ENCODE assay signal across 8 cellular contexts in the genomic region with DNA sequence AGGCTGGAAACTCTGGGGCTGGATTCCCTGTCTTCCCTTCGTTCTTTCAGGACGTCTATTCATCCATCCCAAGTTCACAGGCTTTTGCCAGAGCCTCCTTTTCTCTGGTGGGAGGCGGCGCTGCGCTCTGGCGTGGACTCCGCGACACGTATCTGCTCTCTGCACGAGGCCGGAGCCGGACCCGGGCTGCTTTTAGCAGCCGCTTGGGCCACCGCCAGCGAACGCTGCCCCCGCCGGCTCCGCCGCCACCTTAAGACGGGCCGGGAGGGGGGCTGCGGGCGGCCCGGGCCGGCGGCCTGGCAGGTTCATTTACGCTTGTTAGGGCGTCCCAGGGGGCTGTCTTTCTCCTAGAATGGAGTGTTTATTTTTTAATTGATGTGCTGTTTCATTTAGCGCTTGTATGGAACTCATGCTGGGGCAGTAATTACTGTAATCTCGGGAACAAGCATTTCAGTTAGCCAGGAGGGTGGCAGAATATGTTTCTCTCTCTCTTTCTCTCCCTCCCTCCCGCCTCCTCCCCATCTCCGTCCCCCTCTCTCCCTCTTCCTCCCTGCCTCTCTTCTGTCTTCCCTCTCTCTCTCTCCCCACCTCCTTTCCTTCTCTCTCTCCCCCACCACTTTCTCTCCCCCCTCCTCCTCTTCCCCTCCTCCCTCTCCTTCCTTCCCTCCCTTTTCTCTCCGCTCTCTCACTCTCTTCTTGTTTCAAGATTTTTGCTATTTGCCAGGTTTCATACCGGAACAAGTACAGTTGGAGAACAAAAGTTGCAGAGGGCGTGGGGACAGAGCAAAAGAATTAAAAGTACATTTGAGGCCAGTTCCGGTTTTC. TPM values are rescaled to one million over a fixed set of nuclear protein-coding genes. Genes with fewer than 3 reads are reported as not detected.
DNase-seq lines count a peak whose midpoint lies in the region; ATAC-seq and TF ChIP-seq lines count a peak whose summit lies in the region.

No MANE protein-coding gene starts in this region.

- DNase-seq in ACHN (peak; percentile 2), H9 (peak; percentile 62), SK-N-MC (ENCODE audit: low read depth, low spot score) (no peak), dedifferentiated amniotic fluid mesenchymal stem cell (ENCODE audit: extremely low spot score) (peak; percentile 50), left colon (peak; percentile 69 to 76), spleen (peak; percentile 82), HT-29 (ENCODE audit: low spot score) (no peak)

- no peak for TF ChIP-seq POLR2A in spleen (IDR thresholded peaks at IDR 0.05)

- no peak overlapping the region for H3K4ac ChIP-seq in H9 (ENCODE audit: low read depth, low read length)

- no peak overlapping the region for H2BK120ac ChIP-seq in H9 (ENCODE audit: low read depth, low read length, poor library complexity, severe bottlenecking)

- no peak overlapping the region for H3K14ac ChIP-seq in H9 (ENCODE audit: insufficient read depth, low read length)

- no peaks in the 10 kb centered on the region for H4K20me1 ChIP-seq in H9 (ENCODE audit: control insufficient read depth, insufficient read depth, insufficient read length)

- H2BK20ac ChIP-seq in H9 (ENCODE audit: low read depth, low read length, poor library complexity, severe bottlenecking), result no peak overlapping the region

- peak overlapping the region in 1 of 3 experiments; percentile 67; a peak in 1 of 7 replicates for H3K27ac Mint-ChIP-seq in H9

- H2BK12ac ChIP-seq in H9 (ENCODE audit: insufficient read length, low read depth, low read length), result no peak overlapping the region

- no peaks in the 10 kb centered on the region for H3K4me1 ChIP-seq in H9 (ENCODE audit: insufficient read depth, low read length)
- H3K4me1 ChIP-seq in spleen, result peaks cover 11 to 56% (median 40%) of the 10 kb centered on the region in 6 donors

- H3K9me3 ChIP-seq in H9 (ENCODE audit: control insufficient read depth, low read depth, low read length) (no peaks in the 10 kb centered on the region), SK-N-MC (ENCODE audit: low read depth, low read length) (no peaks in the 10 kb centered on the region), spleen (no peaks in the 10 kb centered on the region)

- ATAC-seq in left colon (peak; percentile 24), HG03175 (IDR thresholded peaks at IDR 0.05; ENCODE audit: unreplicated experiment) (no peak)

- H3K36me3 ChIP-seq in SK-N-MC (ENCODE audit: insufficient read depth, low read length) (no peaks in the 10 kb centered on the region), spleen (no peaks in the 10 kb centered on the region)

- no peaks in the 10 kb centered on the region for H3K79me1 ChIP-seq in H9 (ENCODE audit: insufficient read depth, low read depth, low read length, poor library complexity, severe bottlenecking)

- WGBS in H9 (ENCODE audit: extremely low coverage, insufficient read length, low lambda C conversion rate), result no CpG with 5 or more reads among the region's 38 CpGs
- WGBS in spleen, 5 donors, result 0 to 2% (median 1%) methylated on average over 25 to 38 of the region's 38 CpGs

- no peak overlapping the region for H2AFZ ChIP-seq in H9 (ENCODE audit: low read length)

- peaks cover 2 to 11% (median 9%) of the 10 kb centered on the region in 3 experiments; a peak in 5 of 7 replicates for H3K36me3 Mint-ChIP-seq in H9 (ENCODE audit: insufficient read depth in 1 of 3, low read depth in 3 of 3)

- H3K9me3 Mint-ChIP-seq in H9, result peaks cover 2 to 4% of the 10 kb centered on the region in 2 experiments; a peak in 3 of 5 replicates

- H3K23me2 ChIP-seq in H9 (ENCODE audit: insufficient read length, low read depth, low read length, poor library complexity, severe bottlenecking), result peaks cover 17% of the 10 kb centered on the region

- H3K18ac ChIP-seq in H9 (ENCODE audit: insufficient read length, low read depth, low read length), result no peak overlapping the region

- H2BK5ac ChIP-seq in H9 (ENCODE audit: insufficient read length, low read length), result no peak overlapping the region

- no peaks in the 10 kb centered on the region for H3K79me2 ChIP-seq in H9 (ENCODE audit: insufficient read depth, low read length)

- H3K27me3 Mint-ChIP-seq in H9 (ENCODE audit: low read depth), result peaks cover 24% of the 10 kb centered on the region

- H4K8ac ChIP-seq in H9 (replicated peaks; ENCODE audit: insufficient read length, low read depth, low read length), result no peak overlapping the region

- H3T11ph ChIP-seq in H9 (ENCODE audit: low read length), result no peak overlapping the region

- H3K56ac ChIP-seq in H9 (ENCODE audit: insufficient read length, low read depth, low read length), result no peak overlapping the region

- no peak overlapping the region for H2AK5ac ChIP-seq in H9 (ENCODE audit: insufficient read length, low read length)

- peaks cover 18 to 29% of the 10 kb centered on the region in 2 experiments for H3K4me1 Mint-ChIP-seq in H9

- no peak overlapping the region for H3K27ac ChIP-seq in H9 (ENCODE audit: insufficient read length, low read depth, low read length)
- H3K27ac ChIP-seq in SK-N-MC, result peak overlapping the region; percentile 57; the same call in 1 of the 2 replicates
- H3K27ac ChIP-seq in spleen, result peak overlapping the region in 7 of 8 donors; percentile 55 to 90 (median 85)

- TF ChIP-seq CTCF in H9 (conservative IDR thresholded peaks at IDR 0.05) (no peak), spleen (IDR thresholded peaks at IDR 0.05 in 8 of 11, conservative IDR thresholded peaks at IDR 0.05 in 3 of 11) (no peak)

- no peak overlapping the region for H3K23ac ChIP-seq in H9 (ENCODE audit: insufficient read length, low read depth, low read length)

- H4K91ac ChIP-seq in H9 (ENCODE audit: insufficient read length, low read depth, low read length), result no peak overlapping the region

- in situ Hi-C loops in ACHN (cut with HindIII; ENCODE audit: low pct_ligation_motif_present, low pct_unique_long_range_greater_than_20kb, low sequenced_read_pairs), result loop anchor here (25.0 kb wide), 1 partner anchor 1144 kb away; no protein-coding TSS in a partner anchor

- no peak overlapping the region for H2BK15ac ChIP-seq in H9 (ENCODE audit: low read depth, low read length)

- no peak overlapping the region for H3K9ac ChIP-seq in H9 (ENCODE audit: extremely low read depth, insufficient read length, low read length)
- H3K9ac ChIP-seq in SK-N-MC (ENCODE audit: insufficient read length), result peak overlapping the region; percentile 59

- H3K4me3 ChIP-seq in SK-N-MC (peak overlapping the region; percentile 84), spleen (peak overlapping the region; percentile 66 to 94 (median 86))

- no peak overlapping the region for H4K5ac ChIP-seq in H9 (ENCODE audit: insufficient read length, low read depth, low read length)

- H3K27me3 ChIP-seq in H9 (ENCODE audit: insufficient read depth, low read length), result peaks cover 8% of the 10 kb centered on the region; the same call in 1 of the 2 replicates
- H3K27me3 ChIP-seq in spleen (replicated peaks in 1 of 7), result peaks cover 0 to 60% (median 22%) of the 10 kb centered on the region in 7 donors

- intact Hi-C loops in left colon (cut with DNase I, micrococcal nuclease), result no loop called here
- intact Hi-C loops in spleen (cut with DNase I; ENCODE audit: low total_unique reads), result no loop called here

- peak overlapping the region; percentile 88 for H3K4me2 ChIP-seq in H9 (ENCODE audit: insufficient read depth, insufficient read length, low read length)

- peak overlapping the region; percentile 74 to 90 for H3K4me3 Mint-ChIP-seq in H9

RNA-seq across cellular contexts. Expression of a gene that starts 1.3 kb away (rescaled TPM):
- total RNA-seq in H9 (2021) (13.8 and 15.1 TPM in 2 replicates), left colon (10 to 100 TPM; 13.9 to 25.5 TPM), spleen (10 to 100 TPM in 6 of 7 donors, 1 to 10 TPM in 1; 8.0 to 37.6 (median 19.9) TPM)
- 1 to 10 TPM in 2 of 3 donors, under 1 TPM in 1; 0.93 to 4.1 (median 1.5) TPM for polyA plus RNA-seq in spleen
- total RNA-seq in HT-29 (2014; rRNA removed; shearing (Covaris generic)), result 0.99 and 1.1 TPM in 2 replicates

RNA-seq across cellular contexts. Expression of a gene that starts 38.2 kb away (rescaled TPM):
- total RNA-seq in H9 (2021) (not detected in 2 replicates), left colon (not detected), spleen (not detected)
- polyA plus RNA-seq in spleen, result under 1 TPM in 2 of 3 donors, not detected in 1; 0.03 to 0.10 TPM
- not detected in 2 replicates for total RNA-seq in HT-29 (2014; rRNA removed; shearing (Covaris generic))

Comparison
In these comparisons a context has a peak if more than half of its experiments do, and no peak if none do; other contexts are left out.
1. DNase-seq: peak in ACHN (single experiment), H9 (single experiment), dedifferentiated amniotic fluid mesenchymal stem cell (single experiment), left colon (2 of 2) and spleen (single experiment); none in SK-N-MC (single experiment) and HT-29 (single experiment).